In genomic region chr11:65260756-65261590, GRCh38 we compare ENCODE assay signal across 8 cellular contexts. TPM values are rescaled to one million over a fixed set of nuclear protein-coding genes. Genes with fewer than 3 reads are reported as not detected.
DNase-seq lines count a peak whose midpoint lies in the region; TF ChIP-seq lines count a peak whose summit lies in the region.

No MANE protein-coding gene starts in this region.

- peaks cover 2% of the 10 kb centered on the region; the same call in 1 of the 2 replicates for H3K36me3 ChIP-seq in MG63

- peaks cover 35% of the 10 kb centered on the region for H3K4me1 Mint-ChIP-seq in neural crest cell

- TF ChIP-seq CTCF in dorsolateral prefrontal cortex (IDR thresholded peaks at IDR 0.05 in 54 of 56, conservative IDR thresholded peaks at IDR 0.05 in 2 of 56; ENCODE audit: low read depth in 1 of 56, partially characterized antibody in 56 of 56) (no peak), neural crest cell (conservative IDR thresholded peaks at IDR 0.05) (no peak)

- intact Hi-C loops in dorsolateral prefrontal cortex (cut with DNase I) (loop anchor here in 1 of 2 donors (5.0 kb wide), 1 partner anchor 61 kb away; no protein-coding TSS in a partner anchor), posterior cingulate gyrus (cut with DNase I) (no loop called here)

- DNase-seq in NCI-H1105 treated with DMSO at 0.1 percent for 48 hours (lab: John Stamatoyannopoulos, UW) = peak; percentile 51
- no peak for DNase-seq in NCI-H1105 (lab: John Stamatoyannopoulos, UW)
- no peak for DNase-seq in MG63
- no peak for DNase-seq in dorsolateral prefrontal cortex
- no peak for DNase-seq in neural crest cell (ENCODE audit: low read depth, low spot score)
- no peak for DNase-seq in posterior cingulate gyrus
- DNase-seq in effector CD4-positive, alpha-beta T cell = no peak
- DNase-seq in GM19238 (ENCODE audit: insufficient read length, low spot score) = no peak

- H3K4me3 ChIP-seq in MG63 (peak overlapping the region; percentile 83), dorsolateral prefrontal cortex (peak overlapping the region; percentile 52 to 98 (median 82))

- peak overlapping the region; percentile 68 to 99 (median 92) for H3K27ac ChIP-seq in dorsolateral prefrontal cortex

- H3K27ac Mint-ChIP-seq in neural crest cell (ENCODE audit: unreplicated experiment) = peak overlapping the region; percentile 96

- H3K27me3 ChIP-seq in MG63 = no peaks in the 10 kb centered on the region
- no peaks in the 10 kb centered on the region for H3K27me3 ChIP-seq in dorsolateral prefrontal cortex

- peaks cover 7% of the 10 kb centered on the region for H3K27me3 Mint-ChIP-seq in neural crest cell (ENCODE audit: low read depth)

- peak overlapping the region; percentile 96 for H3K4me3 Mint-ChIP-seq in neural crest cell

- no peaks in the 10 kb centered on the region for H3K9me3 ChIP-seq in MG63

- no peaks in the 10 kb centered on the region for H3K9me3 Mint-ChIP-seq in neural crest cell

- H3K36me3 Mint-ChIP-seq in neural crest cell (ENCODE audit: low read depth) = peaks cover 9% of the 10 kb centered on the region

RNA-seq across cellular contexts. Expression of gene POLA2, which starts 0.8 kb away (rescaled TPM):
- total RNA-seq in MG63 (2014; rRNA removed; shearing (Covaris generic); ENCODE audit: low replicate concordance) = 4.6 and 8.9 TPM in 2 replicates
- total RNA-seq in dorsolateral prefrontal cortex (10 to 100 TPM in 36 of 120 experiments, 1 to 10 TPM in 84; 4.5 to 16.1 (median 8.9) TPM), neural crest cell (63.7 and 66.9 TPM in 2 replicates)

RNA-seq across cellular contexts. Expression of gene CDC42EP2, which starts 53.7 kb away (rescaled TPM):
- total RNA-seq in MG63 (2014; rRNA removed; shearing (Covaris generic); ENCODE audit: low replicate concordance) = 10.3 and 19.1 TPM in 2 replicates
- total RNA-seq in dorsolateral prefrontal cortex (10 to 100 TPM in 115 of 120 experiments, 1 to 10 TPM in 5; 7.5 to 83.6 (median 20.5) TPM), neural crest cell (2.3 and 4.0 TPM in 2 replicates)
